Comparison of ENCODE assay signal across 1 cellular context in the genomic region with DNA sequence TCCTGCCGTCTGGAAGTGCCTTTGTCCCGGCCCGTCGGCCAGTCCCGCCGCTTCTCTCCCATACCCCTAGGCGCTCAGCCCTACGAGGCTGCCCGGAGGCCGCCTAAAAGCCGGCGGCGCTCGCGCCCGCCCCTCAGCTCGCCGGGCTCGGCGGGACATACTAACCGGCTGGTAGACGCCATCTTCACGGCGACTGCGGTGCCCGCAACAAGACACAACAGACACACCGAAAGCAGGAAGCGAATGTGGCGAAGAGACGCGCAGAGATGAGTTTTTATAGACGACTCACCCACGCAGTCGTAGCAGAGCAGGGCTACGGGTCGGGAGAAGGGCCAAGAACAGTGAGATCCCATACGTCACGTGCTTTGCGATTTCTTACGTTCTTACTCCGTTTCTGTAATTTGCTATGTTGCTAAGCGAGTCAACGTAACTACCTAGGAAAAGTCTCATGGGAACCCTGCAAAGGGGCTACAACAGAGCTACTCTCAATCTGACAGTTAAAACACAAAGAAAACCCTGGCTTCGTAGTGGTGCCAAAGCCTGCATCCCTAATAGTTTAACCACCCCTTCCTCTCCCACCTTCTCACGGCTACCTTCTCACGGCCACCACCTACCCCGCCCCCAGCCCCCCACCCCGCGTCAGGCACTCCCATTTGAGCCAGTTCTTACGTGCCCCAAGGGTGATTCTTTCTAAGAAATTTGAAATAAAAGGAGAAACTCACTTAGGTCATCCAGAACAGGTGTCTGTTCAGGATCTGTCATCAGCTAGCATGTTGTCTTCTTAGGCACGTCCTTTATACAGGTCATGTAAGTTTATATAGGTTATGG.
TF ChIP-seq lines count a peak whose summit lies in the region.

A gene with protein sequence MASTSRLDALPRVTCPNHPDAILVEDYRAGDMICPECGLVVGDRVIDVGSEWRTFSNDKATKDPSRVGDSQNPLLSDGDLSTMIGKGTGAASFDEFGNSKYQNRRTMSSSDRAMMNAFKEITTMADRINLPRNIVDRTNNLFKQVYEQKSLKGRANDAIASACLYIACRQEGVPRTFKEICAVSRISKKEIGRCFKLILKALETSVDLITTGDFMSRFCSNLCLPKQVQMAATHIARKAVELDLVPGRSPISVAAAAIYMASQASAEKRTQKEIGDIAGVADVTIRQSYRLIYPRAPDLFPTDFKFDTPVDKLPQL (minus strand): TSS at position 250 of the 828 bp plus-strand sequence. CDS start 68 bp downstream, at position 182.

TF ChIP-seq in GM12878, 131 proteins besides CTCF, POLR2A, EP300 and RAD21 (continued from another document and continues in another):
- TF ChIP-seq, protein P1, sequence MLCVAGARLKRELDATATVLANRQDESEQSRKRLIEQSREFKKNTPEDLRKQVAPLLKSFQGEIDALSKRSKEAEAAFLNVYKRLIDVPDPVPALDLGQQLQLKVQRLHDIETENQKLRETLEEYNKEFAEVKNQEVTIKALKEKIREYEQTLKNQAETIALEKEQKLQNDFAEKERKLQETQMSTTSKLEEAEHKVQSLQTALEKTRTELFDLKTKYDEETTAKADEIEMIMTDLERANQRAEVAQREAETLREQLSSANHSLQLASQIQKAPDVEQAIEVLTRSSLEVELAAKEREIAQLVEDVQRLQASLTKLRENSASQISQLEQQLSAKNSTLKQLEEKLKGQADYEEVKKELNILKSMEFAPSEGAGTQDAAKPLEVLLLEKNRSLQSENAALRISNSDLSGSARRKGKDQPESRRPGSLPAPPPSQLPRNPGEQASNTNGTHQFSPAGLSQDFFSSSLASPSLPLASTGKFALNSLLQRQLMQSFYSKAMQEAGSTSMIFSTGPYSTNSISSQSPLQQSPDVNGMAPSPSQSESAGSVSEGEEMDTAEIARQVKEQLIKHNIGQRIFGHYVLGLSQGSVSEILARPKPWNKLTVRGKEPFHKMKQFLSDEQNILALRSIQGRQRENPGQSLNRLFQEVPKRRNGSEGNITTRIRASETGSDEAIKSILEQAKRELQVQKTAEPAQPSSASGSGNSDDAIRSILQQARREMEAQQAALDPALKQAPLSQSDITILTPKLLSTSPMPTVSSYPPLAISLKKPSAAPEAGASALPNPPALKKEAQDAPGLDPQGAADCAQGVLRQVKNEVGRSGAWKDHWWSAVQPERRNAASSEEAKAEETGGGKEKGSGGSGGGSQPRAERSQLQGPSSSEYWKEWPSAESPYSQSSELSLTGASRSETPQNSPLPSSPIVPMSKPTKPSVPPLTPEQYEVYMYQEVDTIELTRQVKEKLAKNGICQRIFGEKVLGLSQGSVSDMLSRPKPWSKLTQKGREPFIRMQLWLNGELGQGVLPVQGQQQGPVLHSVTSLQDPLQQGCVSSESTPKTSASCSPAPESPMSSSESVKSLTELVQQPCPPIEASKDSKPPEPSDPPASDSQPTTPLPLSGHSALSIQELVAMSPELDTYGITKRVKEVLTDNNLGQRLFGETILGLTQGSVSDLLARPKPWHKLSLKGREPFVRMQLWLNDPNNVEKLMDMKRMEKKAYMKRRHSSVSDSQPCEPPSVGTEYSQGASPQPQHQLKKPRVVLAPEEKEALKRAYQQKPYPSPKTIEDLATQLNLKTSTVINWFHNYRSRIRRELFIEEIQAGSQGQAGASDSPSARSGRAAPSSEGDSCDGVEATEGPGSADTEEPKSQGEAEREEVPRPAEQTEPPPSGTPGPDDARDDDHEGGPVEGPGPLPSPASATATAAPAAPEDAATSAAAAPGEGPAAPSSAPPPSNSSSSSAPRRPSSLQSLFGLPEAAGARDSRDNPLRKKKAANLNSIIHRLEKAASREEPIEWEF (IDR thresholded peaks at IDR 0.05; ENCODE audit: insufficient replicate concordance, low read depth, low read length): no peak
- TF ChIP-seq GABPA (IDR thresholded peaks at IDR 0.05; ENCODE audit: low read depth): no peak
- peak; percentile 82; the same call in 1 of the 2 replicates for TF ChIP-seq MXI1 (IDR thresholded peaks at IDR 0.05; ENCODE audit: low read depth, low read length)
- TF ChIP-seq, protein P2, sequence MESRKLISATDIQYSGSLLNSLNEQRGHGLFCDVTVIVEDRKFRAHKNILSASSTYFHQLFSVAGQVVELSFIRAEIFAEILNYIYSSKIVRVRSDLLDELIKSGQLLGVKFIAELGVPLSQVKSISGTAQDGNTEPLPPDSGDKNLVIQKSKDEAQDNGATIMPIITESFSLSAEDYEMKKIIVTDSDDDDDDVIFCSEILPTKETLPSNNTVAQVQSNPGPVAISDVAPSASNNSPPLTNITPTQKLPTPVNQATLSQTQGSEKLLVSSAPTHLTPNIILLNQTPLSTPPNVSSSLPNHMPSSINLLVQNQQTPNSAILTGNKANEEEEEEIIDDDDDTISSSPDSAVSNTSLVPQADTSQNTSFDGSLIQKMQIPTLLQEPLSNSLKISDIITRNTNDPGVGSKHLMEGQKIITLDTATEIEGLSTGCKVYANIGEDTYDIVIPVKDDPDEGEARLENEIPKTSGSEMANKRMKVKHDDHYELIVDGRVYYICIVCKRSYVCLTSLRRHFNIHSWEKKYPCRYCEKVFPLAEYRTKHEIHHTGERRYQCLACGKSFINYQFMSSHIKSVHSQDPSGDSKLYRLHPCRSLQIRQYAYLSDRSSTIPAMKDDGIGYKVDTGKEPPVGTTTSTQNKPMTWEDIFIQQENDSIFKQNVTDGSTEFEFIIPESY (IDR thresholded peaks at IDR 0.05): no peak
- TF ChIP-seq ZNF622 (IDR thresholded peaks at IDR 0.05): no peak
- TF ChIP-seq STAT1 (conservative IDR thresholded peaks at IDR 0.05): 0 out of 2 replicates have a peak, but pooled peaks have one; percentile 50
- TF ChIP-seq, protein P3, sequence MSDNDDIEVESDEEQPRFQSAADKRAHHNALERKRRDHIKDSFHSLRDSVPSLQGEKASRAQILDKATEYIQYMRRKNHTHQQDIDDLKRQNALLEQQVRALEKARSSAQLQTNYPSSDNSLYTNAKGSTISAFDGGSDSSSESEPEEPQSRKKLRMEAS (IDR thresholded peaks at IDR 0.05; ENCODE audit: low read depth, low read length): peak; percentile 29
- TF ChIP-seq ZNF217 (IDR thresholded peaks at IDR 0.05): no peak
- TF ChIP-seq CBX5 (IDR thresholded peaks at IDR 0.05; ENCODE audit: low read depth): peak; percentile 89; the same call in 1 of the 2 replicates
- peak; percentile 49; the same call in 1 of the 2 replicates for TF ChIP-seq FOXM1 (IDR thresholded peaks at IDR 0.05; ENCODE audit: low read depth, low read length)
- peak; percentile 81 for TF ChIP-seq IKZF1 (conservative IDR thresholded peaks at IDR 0.05)
- peak; percentile 95 for TF ChIP-seq HDAC6 (IDR thresholded peaks at IDR 0.05; ENCODE audit: unreplicated experiment)
- TF ChIP-seq EZH2 (IDR thresholded peaks at IDR 0.05; ENCODE audit: borderline replicate concordance, control insufficient read depth, low read depth, low read length): no peak
- peak in 1 of 2 experiments; percentile 62; a peak in 1 of 4 replicates for TF ChIP-seq SRF (IDR thresholded peaks at IDR 0.05; ENCODE audit: low read depth in 2 of 2, low read length in 2 of 2)
- TF ChIP-seq, protein P4, sequence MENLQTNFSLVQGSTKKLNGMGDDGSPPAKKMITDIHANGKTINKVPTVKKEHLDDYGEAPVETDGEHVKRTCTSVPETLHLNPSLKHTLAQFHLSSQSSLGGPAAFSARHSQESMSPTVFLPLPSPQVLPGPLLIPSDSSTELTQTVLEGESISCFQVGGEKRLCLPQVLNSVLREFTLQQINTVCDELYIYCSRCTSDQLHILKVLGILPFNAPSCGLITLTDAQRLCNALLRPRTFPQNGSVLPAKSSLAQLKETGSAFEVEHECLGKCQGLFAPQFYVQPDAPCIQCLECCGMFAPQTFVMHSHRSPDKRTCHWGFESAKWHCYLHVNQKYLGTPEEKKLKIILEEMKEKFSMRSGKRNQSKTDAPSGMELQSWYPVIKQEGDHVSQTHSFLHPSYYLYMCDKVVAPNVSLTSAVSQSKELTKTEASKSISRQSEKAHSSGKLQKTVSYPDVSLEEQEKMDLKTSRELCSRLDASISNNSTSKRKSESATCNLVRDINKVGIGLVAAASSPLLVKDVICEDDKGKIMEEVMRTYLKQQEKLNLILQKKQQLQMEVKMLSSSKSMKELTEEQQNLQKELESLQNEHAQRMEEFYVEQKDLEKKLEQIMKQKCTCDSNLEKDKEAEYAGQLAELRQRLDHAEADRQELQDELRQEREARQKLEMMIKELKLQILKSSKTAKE (IDR thresholded peaks at IDR 0.05; ENCODE audit: low read depth, poor library complexity, severe bottlenecking): peak; percentile 70
- no peak for TF ChIP-seq YBX1 (IDR thresholded peaks at IDR 0.05)
- TF ChIP-seq MTA3 (IDR thresholded peaks at IDR 0.05; ENCODE audit: borderline replicate concordance, low read length): 0 out of 2 replicates have a peak, but pooled peaks have one; percentile 11
- peak; percentile 72; the same call in 1 of the 2 replicates for TF ChIP-seq LARP7 (IDR thresholded peaks at IDR 0.05)
- peak; percentile 96 for TF ChIP-seq NBN (IDR thresholded peaks at IDR 0.05)
- TF ChIP-seq, protein P5, sequence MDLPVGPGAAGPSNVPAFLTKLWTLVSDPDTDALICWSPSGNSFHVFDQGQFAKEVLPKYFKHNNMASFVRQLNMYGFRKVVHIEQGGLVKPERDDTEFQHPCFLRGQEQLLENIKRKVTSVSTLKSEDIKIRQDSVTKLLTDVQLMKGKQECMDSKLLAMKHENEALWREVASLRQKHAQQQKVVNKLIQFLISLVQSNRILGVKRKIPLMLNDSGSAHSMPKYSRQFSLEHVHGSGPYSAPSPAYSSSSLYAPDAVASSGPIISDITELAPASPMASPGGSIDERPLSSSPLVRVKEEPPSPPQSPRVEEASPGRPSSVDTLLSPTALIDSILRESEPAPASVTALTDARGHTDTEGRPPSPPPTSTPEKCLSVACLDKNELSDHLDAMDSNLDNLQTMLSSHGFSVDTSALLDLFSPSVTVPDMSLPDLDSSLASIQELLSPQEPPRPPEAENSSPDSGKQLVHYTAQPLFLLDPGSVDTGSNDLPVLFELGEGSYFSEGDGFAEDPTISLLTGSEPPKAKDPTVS (IDR thresholded peaks at IDR 0.05; ENCODE audit: low read depth, low read length): no peak
- no peak; the same call in 1 of the 2 replicates for TF ChIP-seq MTA2 (IDR thresholded peaks at IDR 0.05; ENCODE audit: low read depth)
- peak; percentile 63; the same call in 1 of the 2 replicates for TF ChIP-seq DPF2 (IDR thresholded peaks at IDR 0.05)
- TF ChIP-seq, protein P6, sequence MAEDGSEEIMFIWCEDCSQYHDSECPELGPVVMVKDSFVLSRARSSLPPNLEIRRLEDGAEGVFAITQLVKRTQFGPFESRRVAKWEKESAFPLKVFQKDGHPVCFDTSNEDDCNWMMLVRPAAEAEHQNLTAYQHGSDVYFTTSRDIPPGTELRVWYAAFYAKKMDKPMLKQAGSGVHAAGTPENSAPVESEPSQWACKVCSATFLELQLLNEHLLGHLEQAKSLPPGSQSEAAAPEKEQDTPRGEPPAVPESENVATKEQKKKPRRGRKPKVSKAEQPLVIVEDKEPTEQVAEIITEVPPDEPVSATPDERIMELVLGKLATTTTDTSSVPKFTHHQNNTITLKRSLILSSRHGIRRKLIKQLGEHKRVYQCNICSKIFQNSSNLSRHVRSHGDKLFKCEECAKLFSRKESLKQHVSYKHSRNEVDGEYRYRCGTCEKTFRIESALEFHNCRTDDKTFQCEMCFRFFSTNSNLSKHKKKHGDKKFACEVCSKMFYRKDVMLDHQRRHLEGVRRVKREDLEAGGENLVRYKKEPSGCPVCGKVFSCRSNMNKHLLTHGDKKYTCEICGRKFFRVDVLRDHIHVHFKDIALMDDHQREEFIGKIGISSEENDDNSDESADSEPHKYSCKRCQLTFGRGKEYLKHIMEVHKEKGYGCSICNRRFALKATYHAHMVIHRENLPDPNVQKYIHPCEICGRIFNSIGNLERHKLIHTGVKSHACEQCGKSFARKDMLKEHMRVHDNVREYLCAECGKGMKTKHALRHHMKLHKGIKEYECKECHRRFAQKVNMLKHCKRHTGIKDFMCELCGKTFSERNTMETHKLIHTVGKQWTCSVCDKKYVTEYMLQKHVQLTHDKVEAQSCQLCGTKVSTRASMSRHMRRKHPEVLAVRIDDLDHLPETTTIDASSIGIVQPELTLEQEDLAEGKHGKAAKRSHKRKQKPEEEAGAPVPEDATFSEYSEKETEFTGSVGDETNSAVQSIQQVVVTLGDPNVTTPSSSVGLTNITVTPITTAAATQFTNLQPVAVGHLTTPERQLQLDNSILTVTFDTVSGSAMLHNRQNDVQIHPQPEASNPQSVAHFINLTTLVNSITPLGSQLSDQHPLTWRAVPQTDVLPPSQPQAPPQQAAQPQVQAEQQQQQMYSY (CRISPR knock-in tag; IDR thresholded peaks at IDR 0.05): no peak
- TF ChIP-seq, protein P7, sequence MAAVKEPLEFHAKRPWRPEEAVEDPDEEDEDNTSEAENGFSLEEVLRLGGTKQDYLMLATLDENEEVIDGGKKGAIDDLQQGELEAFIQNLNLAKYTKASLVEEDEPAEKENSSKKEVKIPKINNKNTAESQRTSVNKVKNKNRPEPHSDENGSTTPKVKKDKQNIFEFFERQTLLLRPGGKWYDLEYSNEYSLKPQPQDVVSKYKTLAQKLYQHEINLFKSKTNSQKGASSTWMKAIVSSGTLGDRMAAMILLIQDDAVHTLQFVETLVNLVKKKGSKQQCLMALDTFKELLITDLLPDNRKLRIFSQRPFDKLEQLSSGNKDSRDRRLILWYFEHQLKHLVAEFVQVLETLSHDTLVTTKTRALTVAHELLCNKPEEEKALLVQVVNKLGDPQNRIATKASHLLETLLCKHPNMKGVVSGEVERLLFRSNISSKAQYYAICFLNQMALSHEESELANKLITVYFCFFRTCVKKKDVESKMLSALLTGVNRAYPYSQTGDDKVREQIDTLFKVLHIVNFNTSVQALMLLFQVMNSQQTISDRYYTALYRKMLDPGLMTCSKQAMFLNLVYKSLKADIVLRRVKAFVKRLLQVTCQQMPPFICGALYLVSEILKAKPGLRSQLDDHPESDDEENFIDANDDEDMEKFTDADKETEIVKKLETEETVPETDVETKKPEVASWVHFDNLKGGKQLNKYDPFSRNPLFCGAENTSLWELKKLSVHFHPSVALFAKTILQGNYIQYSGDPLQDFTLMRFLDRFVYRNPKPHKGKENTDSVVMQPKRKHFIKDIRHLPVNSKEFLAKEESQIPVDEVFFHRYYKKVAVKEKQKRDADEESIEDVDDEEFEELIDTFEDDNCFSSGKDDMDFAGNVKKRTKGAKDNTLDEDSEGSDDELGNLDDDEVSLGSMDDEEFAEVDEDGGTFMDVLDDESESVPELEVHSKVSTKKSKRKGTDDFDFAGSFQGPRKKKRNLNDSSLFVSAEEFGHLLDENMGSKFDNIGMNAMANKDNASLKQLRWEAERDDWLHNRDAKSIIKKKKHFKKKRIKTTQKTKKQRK (IDR thresholded peaks at IDR 0.05; ENCODE audit: low read depth, low read length): no peak
- TF ChIP-seq CHD2 (IDR thresholded peaks at IDR 0.05; ENCODE audit: borderline replicate concordance, low read depth, low read length): peak; percentile 63; the same call in 1 of the 2 replicates
- TF ChIP-seq SREBF2 (IDR thresholded peaks at IDR 0.05; ENCODE audit: low read length): no peak
- no peak for TF ChIP-seq SMC3 (IDR thresholded peaks at IDR 0.05; ENCODE audit: borderline replicate concordance, low read length)
- peak; percentile 86 for TF ChIP-seq TBL1XR1 (IDR thresholded peaks at IDR 0.05; ENCODE audit: low read depth, low read length)
- no peak for TF ChIP-seq EED (IDR thresholded peaks at IDR 0.05; ENCODE audit: low read depth)
- no peak for TF ChIP-seq CHD4 (IDR thresholded peaks at IDR 0.05)
- TF ChIP-seq POU2F2 (IDR thresholded peaks at IDR 0.05; ENCODE audit: borderline replicate concordance, low read depth, low read length): peak; percentile 98
- no peak for TF ChIP-seq JUNB (IDR thresholded peaks at IDR 0.05)
- peak; percentile 49; the same call in 1 of the 2 replicates for TF ChIP-seq TARDBP (IDR thresholded peaks at IDR 0.05; ENCODE audit: borderline replicate concordance)
- TF ChIP-seq SMAD5 (IDR thresholded peaks at IDR 0.05; ENCODE audit: low read depth): peak; percentile 97
